ENCODE assay signal across 23 cellular contexts in the genomic region with DNA sequence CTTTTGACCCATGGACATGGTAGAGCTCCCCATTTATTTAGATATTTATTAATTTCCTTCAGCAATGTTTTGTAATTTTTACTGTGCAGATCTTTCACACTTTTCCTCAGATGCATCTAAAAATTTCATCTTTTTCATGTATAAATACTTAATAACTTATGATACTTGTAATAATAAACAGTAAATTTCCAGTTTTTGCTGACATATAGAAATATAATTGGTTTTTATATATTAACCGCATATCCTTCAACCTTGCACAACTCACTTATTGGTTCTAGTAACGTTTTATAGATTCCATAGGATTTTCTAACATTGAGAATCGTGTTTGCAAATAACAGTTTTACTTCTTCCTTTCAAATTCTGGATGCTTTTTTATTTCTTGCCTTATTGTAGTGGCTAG. TPM values are rescaled to one million over a fixed set of nuclear protein-coding genes. Genes with fewer than 3 reads are reported as not detected.
DNase-seq lines count a peak whose midpoint lies in the region; ATAC-seq, FAIRE-seq and TF ChIP-seq lines count a peak whose summit lies in the region.
"Had no signal": no experiment of that assay in that cellular context is flagged by ENCODE, and none has a peak within 500 bp of the region (broad histone marks: within the 10 kb centered on the region; RNA-seq: fewer than 3 reads in every experiment).

No MANE protein-coding gene starts in this region.

- H3K27ac Mint-ChIP-seq in IgD-negative memory B cell (peak overlapping the region; percentile 7 to 80 (median 25)), memory B cell (peak overlapping the region; percentile 17)
- no peak overlapping the region for H3K27ac Mint-ChIP-seq in activated T-helper 2 cell treated with anti-CD3 and anti-CD28 coated beads, Interferon-gamma antibody, Interleukin-2, Interleukin-4, amounts not matched to agents 10 μg/mL and 5 μg/mL and 100 μg/mL, durations not matched to agents 14 hours and 24 hours and 36 hours
- H3K27ac Mint-ChIP-seq: CD14-positive monocyte; CD4-positive, CD25-positive, alpha-beta regulatory T cell had no signal

- TF ChIP-seq POLR2A in HepG2 (IDR thresholded peaks at IDR 0.05; ENCODE audit: insufficient read depth in 1 of 2, low read depth in 2 of 2, low read length in 2 of 2) (no peak), right lobe of liver (IDR thresholded peaks at IDR 0.05) (no peak), testis (IDR thresholded peaks at IDR 0.05) (no peak)

- H3K9me3 Mint-ChIP-seq in IgD-negative memory B cell (no peaks in the 10 kb centered on the region), memory B cell (no peaks in the 10 kb centered on the region)
- H3K9me3 Mint-ChIP-seq in activated T-helper 2 cell treated with anti-CD3 and anti-CD28 coated beads, Interferon-gamma antibody, Interleukin-2, Interleukin-4, amounts not matched to agents 10 μg/mL and 5 μg/mL and 100 μg/mL, durations not matched to agents 14 hours and 24 hours and 36 hours = no peaks in the 10 kb centered on the region
- H3K9me3 Mint-ChIP-seq: CD8-positive, alpha-beta memory T cell had no signal

- TF ChIP-seq EP300 in HepG2 (IDR thresholded peaks at IDR 0.05; ENCODE audit: low read depth in 2 of 2, low read length in 2 of 2) = no peak
- no peak for TF ChIP-seq EP300 in HepG2 (CRISPR knock-in tag; IDR thresholded peaks at IDR 0.05; ENCODE audit: borderline replicate concordance)

- POLR2A ChIA-PET in HepG2 (lab: Yijun Ruan, JAX) = no interaction called here

- H3K4me3 Mint-ChIP-seq in IgD-negative memory B cell = no peak overlapping the region
- H3K4me3 Mint-ChIP-seq in memory B cell = no peak overlapping the region
- H3K4me3 Mint-ChIP-seq in activated T-helper 2 cell treated with anti-CD3 and anti-CD28 coated beads, Interferon-gamma antibody, Interleukin-2, Interleukin-4, amounts not matched to agents 10 μg/mL and 5 μg/mL and 100 μg/mL, durations not matched to agents 14 hours and 24 hours and 36 hours (ENCODE audit: low read depth) = no peak overlapping the region
- H3K4me3 Mint-ChIP-seq: CD14-positive monocyte; CD4-positive, alpha-beta memory T cell had no signal

- no peak overlapping the region for H3K4me3 ChIP-seq in HepG2 (replicated peaks in 1 of 3; ENCODE audit: insufficient read depth in 1 of 3, low read depth in 2 of 3, low read length in 3 of 3)
- H3K4me3 ChIP-seq in right lobe of liver = no peak overlapping the region
- no peak overlapping the region for H3K4me3 ChIP-seq in testis
- H3K4me3 ChIP-seq: BLaER1 had no signal

- intact Hi-C loops in HepG2 (cut with micrococcal nuclease; ENCODE audit: unreplicated experiment) (no loop called here), right lobe of liver (cut with DNase I) (no loop called here), testis (cut with DNase I; ENCODE audit: low total_unique reads) (no loop called here)
- intact Hi-C loops in activated T-helper 2 cell treated with anti-CD3 and anti-CD28 coated beads, Interferon-gamma antibody, Interleukin-2, Interleukin-4, amounts not matched to agents 10 μg/mL and 5 μg/mL and 100 μg/mL, durations not matched to agents 14 hours and 24 hours and 36 hours (cut with micrococcal nuclease) = no loop called here

- no peak for DNase-seq in HepG2 (ENCODE audit: low spot score)
- no peak for DNase-seq in right lobe of liver
- DNase-seq in memory B cell (ENCODE audit: low spot score in 2 of 2) = no peak
- no peak for DNase-seq in testis
- DNase-seq in D341Med (ENCODE audit: low spot score) = no peak
- DNase-seq in activated T-helper 2 cell treated with anti-CD3 and anti-CD28 coated beads, Interferon-gamma antibody, Interleukin-2, Interleukin-4, amounts not matched to agents 10 μg/mL and 5 μg/mL and 100 μg/mL, durations not matched to agents 14 hours and 24 hours and 36 hours (ENCODE audit: low spot score) = no peak
- DNase-seq: ACHN; BE2C; C1 segment of cervical spinal cord; CD4-positive, alpha-beta memory T cell; CD4-positive, CD25-positive, alpha-beta regulatory T cell; CD8-positive, alpha-beta memory T cell; COR-L47; DMS79 treated with DMSO at 0.1 percent for 48 hours; GF-D8 had no signal

- CTCF ChIA-PET in HepG2 (lab: Yijun Ruan, JAX; ENCODE audit: low intra/inter-chr PET ratio, low total read pairs) = no interaction called here

- H3K36me3 Mint-ChIP-seq in IgD-negative memory B cell (peaks cover 3% of the 10 kb centered on the region), memory B cell (peaks cover 7% of the 10 kb centered on the region)
- peaks cover 20% of the 10 kb centered on the region for H3K36me3 Mint-ChIP-seq in activated T-helper 2 cell treated with anti-CD3 and anti-CD28 coated beads, Interferon-gamma antibody, Interleukin-2, Interleukin-4, amounts not matched to agents 10 μg/mL and 5 μg/mL and 100 μg/mL, durations not matched to agents 14 hours and 24 hours and 36 hours (ENCODE audit: low read depth)

- TF ChIP-seq RAD21 in HepG2 (CRISPR knock-in tag; IDR thresholded peaks at IDR 0.05) = no peak

- no peak overlapping the region for H3K4me2 ChIP-seq in HepG2 (ENCODE audit: low read depth, low read length)
- H3K4me2 ChIP-seq: BLaER1 had no signal

- H3K9ac ChIP-seq in HepG2 (ENCODE audit: insufficient read depth, low read depth, low read length) = no peak overlapping the region
- H3K9ac ChIP-seq: BLaER1 had no signal

- H3K27me3 ChIP-seq in HepG2 (ENCODE audit: control insufficient read depth in 1 of 2, insufficient read depth in 2 of 2, low read length in 2 of 2) (no peaks in the 10 kb centered on the region; a peak in 1 of 5 replicates), right lobe of liver (no peaks in the 10 kb centered on the region), testis (no peaks in the 10 kb centered on the region)
- H3K27me3 ChIP-seq: BE2C, BLaER1 had no signal

- H3K36me3 ChIP-seq in HepG2 (replicated peaks in 1 of 2; ENCODE audit: control insufficient read depth in 1 of 2, insufficient read depth in 2 of 2, low read length in 2 of 2) (peaks cover 3 to 4% of the 10 kb centered on the region in 2 experiments), right lobe of liver (peaks cover 0 to 4% (median 0%) of the 10 kb centered on the region in 4 donors), testis (ENCODE audit: low read depth, missing control alignments) (no peaks in the 10 kb centered on the region)
- H3K36me3 ChIP-seq: BE2C, BLaER1 had no signal

- H3K27ac ChIP-seq in HepG2 (ENCODE audit: extremely low read length, insufficient read depth, low read length) (no peak overlapping the region), right lobe of liver (no peak overlapping the region), testis (no peak overlapping the region)
- H3K27ac ChIP-seq: 22Rv1, BLaER1 had no signal

- FAIRE-seq in HepG2 (lab: Jason Lieb, UNC) = no peak
- FAIRE-seq: D721Med, G401.6, GM12891, GM19239 had no signal

- H3K4me1 Mint-ChIP-seq in IgD-negative memory B cell = peaks cover 14 to 19% (median 16%) of the 10 kb centered on the region in 3 donors
- H3K4me1 Mint-ChIP-seq in memory B cell = peaks cover 8% of the 10 kb centered on the region
- peaks cover 12% of the 10 kb centered on the region for H3K4me1 Mint-ChIP-seq in activated T-helper 2 cell treated with anti-CD3 and anti-CD28 coated beads, Interferon-gamma antibody, Interleukin-2, Interleukin-4, amounts not matched to agents 10 μg/mL and 5 μg/mL and 100 μg/mL, durations not matched to agents 14 hours and 24 hours and 36 hours (ENCODE audit: low read depth)

- H3K9me3 ChIP-seq in HepG2 (ENCODE audit: low read length) (no peaks in the 10 kb centered on the region), right lobe of liver (no peaks in the 10 kb centered on the region), testis (no peaks in the 10 kb centered on the region)
- H3K9me3 ChIP-seq: BE2C, BLaER1 had no signal

- WGBS in HepG2 (ENCODE audit: low lambda C conversion rate) = 77% methylated on average over 3 of the region's 3 CpGs
- 96% methylated on average over 3 of the region's 3 CpGs for WGBS in right lobe of liver (ENCODE audit: insufficient coverage, low coverage, low lambda C conversion rate, missing lambda C conversion rate)
- 92 to 96% methylated on average over 3 of the region's 3 CpGs for WGBS in testis, 2 donors

- H2AFZ ChIP-seq in HepG2 (ENCODE audit: low read length) = no peak overlapping the region

- no TSS peak for BruUV-seq in HepG2 (replicated peaks; lab: Mats Ljungman, UMichigan)

- in situ Hi-C loops in HepG2 (cut with HindIII; ENCODE audit: extremely low pct_ligation_motif_present, low pct_unique_long_range_greater_than_20kb) = no loop called here

- ATAC-seq in HepG2 (no peak), right lobe of liver (no peak), memory B cell (ENCODE audit: low read depth) (no peak)

- TF ChIP-seq CTCF in HepG2 (CRISPR knock-in tag; IDR thresholded peaks at IDR 0.05) (no peak), right lobe of liver (IDR thresholded peaks at IDR 0.05) (no peak), testis (IDR thresholded peaks at IDR 0.05) (no peak)

- peaks cover 16% of the 10 kb centered on the region for H3K4me1 ChIP-seq in HepG2 (ENCODE audit: insufficient read depth, low read length)
- H3K4me1 ChIP-seq in right lobe of liver = no peaks in the 10 kb centered on the region
- peaks cover 4% of the 10 kb centered on the region for H3K4me1 ChIP-seq in testis
- H3K4me1 ChIP-seq: BE2C had no signal

- H3K27me3 Mint-ChIP-seq in IgD-negative memory B cell = no peaks in the 10 kb centered on the region
- H3K27me3 Mint-ChIP-seq in memory B cell = no peaks in the 10 kb centered on the region
- H3K27me3 Mint-ChIP-seq in activated T-helper 2 cell treated with anti-CD3 and anti-CD28 coated beads, Interferon-gamma antibody, Interleukin-2, Interleukin-4, amounts not matched to agents 10 μg/mL and 5 μg/mL and 100 μg/mL, durations not matched to agents 14 hours and 24 hours and 36 hours (ENCODE audit: low read depth) = no peaks in the 10 kb centered on the region
- H3K27me3 Mint-ChIP-seq: CD4-positive, alpha-beta memory T cell; CD4-positive, CD25-positive, alpha-beta regulatory T cell; CD8-positive, alpha-beta memory T cell had no signal

- no peaks in the 10 kb centered on the region for H4K20me1 ChIP-seq in HepG2 (ENCODE audit: insufficient read depth, low read length)
- H4K20me1 ChIP-seq: BLaER1 had no signal

- peaks cover 15% of the 10 kb centered on the region for H3K79me2 ChIP-seq in HepG2 (ENCODE audit: insufficient read depth, low read length)

RNA-seq across cellular contexts. Expression of gene ZNF621, which starts 3.5 kb away (rescaled TPM):
- total RNA-seq in HepG2 (2016; rRNA removed; fragmentation: Illumina TruSeq; extraction: Trizol) (13.2 and 16.5 TPM in 2 replicates), right lobe of liver (10 to 100 TPM in 1 of 6 experiments, 1 to 10 TPM in 5; 4.9 to 11.1 (median 7.8) TPM), testis (10 to 100 TPM; 19.0 to 19.7 TPM)
- total RNA-seq in HepG2 (2016; cell fraction: cytosol; rRNA removed; fragmentation: Illumina TruSeq; extraction: Trizol; ENCODE audit: low read depth) = 3.2 and 3.4 TPM in 2 replicates
- total RNA-seq in HepG2 (2016; cell fraction: insoluble cytoplasmic fraction; rRNA removed; fragmentation: Illumina TruSeq; extraction: Trizol) = 13.8 and 14.0 TPM in 2 replicates
- 9.6 and 9.9 TPM in 2 replicates for total RNA-seq in HepG2 (2016; cell fraction: membrane; rRNA removed; fragmentation: Illumina TruSeq; extraction: Trizol)
- 16.1 and 19.4 TPM in 2 replicates for total RNA-seq in HepG2 (2016; cell fraction: nucleus; rRNA removed; fragmentation: Illumina TruSeq; extraction: Trizol)
- polyA plus RNA-seq in HepG2 (2011; rRNA removed) (14.9 and 15.4 TPM in 2 replicates), IgD-negative memory B cell (3.8 TPM), testis (ENCODE audit: insufficient read depth, low read depth, low replicate concordance) (17.2 TPM)
- 6.3 and 9.1 TPM in 2 replicates for polyA plus RNA-seq in HepG2 (2011; cell fraction: cytosol; rRNA removed)
- 19.1 and 31.2 TPM in 2 replicates for polyA plus RNA-seq in HepG2 (2011; cell fraction: nucleus; rRNA removed)
- 12.2 and 13.7 TPM in 2 replicates for polyA plus RNA-seq in HepG2 (2012)
- polyA plus RNA-seq in HepG2 (2016; cell fraction: cytosol; fragmentation: Illumina TruSeq; extraction: Trizol; ENCODE audit: low read depth) = 2.8 and 4.0 TPM in 2 replicates
- 12.8 and 13.5 TPM in 2 replicates for polyA plus RNA-seq in HepG2 (2016; cell fraction: insoluble cytoplasmic fraction; fragmentation: Illumina TruSeq; extraction: Trizol; ENCODE audit: low read depth)
- 6.7 and 7.0 TPM in 2 replicates for polyA plus RNA-seq in HepG2 (2016; cell fraction: membrane; fragmentation: Illumina TruSeq; extraction: Trizol; ENCODE audit: low read depth)
- 39.5 and 40.4 TPM in 2 replicates for polyA plus RNA-seq in HepG2 (2016; cell fraction: nucleus; fragmentation: Illumina TruSeq; extraction: Trizol; ENCODE audit: insufficient read depth, low read depth)
- 12.0 and 16.1 TPM in 2 replicates for polyA minus RNA-seq in HepG2 (2011; rRNA and poly(A)+ RNA removed; ENCODE audit: low replicate concordance)
- 9.0 and 10.0 TPM in 2 replicates for polyA minus RNA-seq in HepG2 (2011; cell fraction: cytosol; rRNA and poly(A)+ RNA removed)
- polyA minus RNA-seq in HepG2 (2011; cell fraction: nucleus; rRNA and poly(A)+ RNA removed) = 27.0 and 37.2 TPM in 2 replicates
- total RNA-seq in activated T-helper 2 cell treated with anti-CD3 and anti-CD28 coated beads, Interferon-gamma antibody, Interleukin-2, Interleukin-4, amounts not matched to agents 10 μg/mL and 5 μg/mL and 100 μg/mL, durations not matched to agents 14 hours and 24 hours and 36 hours = 21.4 and 23.9 TPM in 2 replicates

RNA-seq across cellular contexts. Expression of gene ZNF620, which starts 15.4 kb away (rescaled TPM):
- 12.2 and 16.3 TPM in 2 replicates for total RNA-seq in HepG2 (2016; rRNA removed; fragmentation: Illumina TruSeq; extraction: Trizol)
- total RNA-seq in HepG2 (2016; cell fraction: cytosol; rRNA removed; fragmentation: Illumina TruSeq; extraction: Trizol; ENCODE audit: low read depth) = 1.7 and 2.7 TPM in 2 replicates
- total RNA-seq in HepG2 (2016; cell fraction: insoluble cytoplasmic fraction; rRNA removed; fragmentation: Illumina TruSeq; extraction: Trizol) = 12.6 and 17.8 TPM in 2 replicates
- 7.8 and 9.2 TPM in 2 replicates for total RNA-seq in HepG2 (2016; cell fraction: membrane; rRNA removed; fragmentation: Illumina TruSeq; extraction: Trizol)
- 6.7 and 8.5 TPM in 2 replicates for total RNA-seq in HepG2 (2016; cell fraction: nucleus; rRNA removed; fragmentation: Illumina TruSeq; extraction: Trizol)
- polyA plus RNA-seq in HepG2 (2011; rRNA removed) = 2.3 TPM in 2 replicates
- 1.9 and 2.1 TPM in 2 replicates for polyA plus RNA-seq in HepG2 (2011; cell fraction: cytosol; rRNA removed)
- polyA plus RNA-seq in HepG2 (2011; cell fraction: nucleus; rRNA removed) = 2.3 and 2.8 TPM in 2 replicates
- polyA plus RNA-seq in HepG2 (2012) = 1.8 and 2.9 TPM in 2 replicates
- polyA plus RNA-seq in HepG2 (2016; cell fraction: cytosol; fragmentation: Illumina TruSeq; extraction: Trizol; ENCODE audit: low read depth) = 0.79 and 0.89 TPM in 2 replicates
- 8.3 and 9.0 TPM in 2 replicates for polyA plus RNA-seq in HepG2 (2016; cell fraction: insoluble cytoplasmic fraction; fragmentation: Illumina TruSeq; extraction: Trizol; ENCODE audit: low read depth)
- polyA plus RNA-seq in HepG2 (2016; cell fraction: membrane; fragmentation: Illumina TruSeq; extraction: Trizol; ENCODE audit: low read depth) = 3.1 TPM in 2 replicates
- 5.5 and 7.0 TPM in 2 replicates for polyA plus RNA-seq in HepG2 (2016; cell fraction: nucleus; fragmentation: Illumina TruSeq; extraction: Trizol; ENCODE audit: insufficient read depth, low read depth)
- polyA minus RNA-seq in HepG2 (2011; rRNA and poly(A)+ RNA removed; ENCODE audit: low replicate concordance) = 0.16 and 1.7 TPM in 2 replicates
- 3.1 and 3.7 TPM in 2 replicates for polyA minus RNA-seq in HepG2 (2011; cell fraction: cytosol; rRNA and poly(A)+ RNA removed)
- 5.2 and 8.2 TPM in 2 replicates for polyA minus RNA-seq in HepG2 (2011; cell fraction: nucleus; rRNA and poly(A)+ RNA removed)
- 1 to 10 TPM; 1.1 to 2.3 (median 1.6) TPM for total RNA-seq in right lobe of liver
- polyA plus RNA-seq in IgD-negative memory B cell = 3.1 TPM
- 1 to 10 TPM; 3.7 to 4.2 TPM for total RNA-seq in testis
- polyA plus RNA-seq in testis (ENCODE audit: insufficient read depth, low read depth, low replicate concordance) = 1.6 TPM
- total RNA-seq in activated T-helper 2 cell treated with anti-CD3 and anti-CD28 coated beads, Interferon-gamma antibody, Interleukin-2, Interleukin-4, amounts not matched to agents 10 μg/mL and 5 μg/mL and 100 μg/mL, durations not matched to agents 14 hours and 24 hours and 36 hours = 6.3 and 6.7 TPM in 2 replicates

RNA-seq across cellular contexts. Expression of gene ZNF619, which starts 44.3 kb away (rescaled TPM):
- 4.9 and 5.2 TPM in 2 replicates for total RNA-seq in HepG2 (2016; rRNA removed; fragmentation: Illumina TruSeq; extraction: Trizol)
- total RNA-seq in HepG2 (2016; cell fraction: cytosol; rRNA removed; fragmentation: Illumina TruSeq; extraction: Trizol; ENCODE audit: low read depth) = 0.40 and 0.88 TPM in 2 replicates
- total RNA-seq in HepG2 (2016; cell fraction: insoluble cytoplasmic fraction; rRNA removed; fragmentation: Illumina TruSeq; extraction: Trizol) = 4.5 and 5.1 TPM in 2 replicates
- total RNA-seq in HepG2 (2016; cell fraction: membrane; rRNA removed; fragmentation: Illumina TruSeq; extraction: Trizol) = 1.6 and 1.8 TPM in 2 replicates
- total RNA-seq in HepG2 (2016; cell fraction: nucleus; rRNA removed; fragmentation: Illumina TruSeq; extraction: Trizol) = 4.0 and 5.1 TPM in 2 replicates
- polyA plus RNA-seq in HepG2 (2011; rRNA removed) = 0.83 and 1.0 TPM in 2 replicates
- 0.83 and 0.95 TPM in 2 replicates for polyA plus RNA-seq in HepG2 (2011; cell fraction: cytosol; rRNA removed)
- 1.5 and 1.9 TPM in 2 replicates for polyA plus RNA-seq in HepG2 (2011; cell fraction: nucleus; rRNA removed)
- 0.97 and 1.1 TPM in 2 replicates for polyA plus RNA-seq in HepG2 (2012)
- polyA plus RNA-seq in HepG2 (2016; cell fraction: cytosol; fragmentation: Illumina TruSeq; extraction: Trizol; ENCODE audit: low read depth) = 0.11 and 0.15 TPM in 2 replicates
- 2.4 TPM in 2 replicates for polyA plus RNA-seq in HepG2 (2016; cell fraction: insoluble cytoplasmic fraction; fragmentation: Illumina TruSeq; extraction: Trizol; ENCODE audit: low read depth)
- polyA plus RNA-seq in HepG2 (2016; cell fraction: membrane; fragmentation: Illumina TruSeq; extraction: Trizol; ENCODE audit: low read depth) = 0.53 and 0.58 TPM in 2 replicates
- 2.7 and 3.1 TPM in 2 replicates for polyA plus RNA-seq in HepG2 (2016; cell fraction: nucleus; fragmentation: Illumina TruSeq; extraction: Trizol; ENCODE audit: insufficient read depth, low read depth)
- 4.6 and 6.5 TPM in 2 replicates for polyA minus RNA-seq in HepG2 (2011; rRNA and poly(A)+ RNA removed; ENCODE audit: low replicate concordance)
- 2.4 and 2.9 TPM in 2 replicates for polyA minus RNA-seq in HepG2 (2011; cell fraction: cytosol; rRNA and poly(A)+ RNA removed)
- polyA minus RNA-seq in HepG2 (2011; cell fraction: nucleus; rRNA and poly(A)+ RNA removed) = 5.2 and 5.3 TPM in 2 replicates
- total RNA-seq in right lobe of liver = 1 to 10 TPM; 2.0 to 5.2 (median 4.5) TPM
- polyA plus RNA-seq in IgD-negative memory B cell = 3.7 TPM
- total RNA-seq in testis = 1 to 10 TPM; 4.1 to 4.4 TPM
- polyA plus RNA-seq in testis (ENCODE audit: insufficient read depth, low read depth, low replicate concordance) = 3.0 TPM
- 7.8 and 9.1 TPM in 2 replicates for total RNA-seq in activated T-helper 2 cell treated with anti-CD3 and anti-CD28 coated beads, Interferon-gamma antibody, Interleukin-2, Interleukin-4, amounts not matched to agents 10 μg/mL and 5 μg/mL and 100 μg/mL, durations not matched to agents 14 hours and 24 hours and 36 hours
